ENCODE assay signal across 8 cellular contexts in genomic region chr1:223748773-223749733, GRCh38. TPM values are rescaled to one million over a fixed set of nuclear protein-coding genes. Genes with fewer than 3 reads are reported as not detected.
DNase-seq lines count a peak whose midpoint lies in the region; ATAC-seq, FAIRE-seq and TF ChIP-seq lines count a peak whose summit lies in the region.

No MANE protein-coding gene starts in this region.

- POLR2A ChIA-PET in GM12878 (lab: Charles Lee) = no interaction called here

- RAD21 ChIA-PET in GM12878 (lab: Charles Lee; ENCODE audit: unreplicated experiment) = interaction anchor here (0.7 to 1.9 kb wide), 12 partner anchors 18 to 1174 kb away, joined by 3 to 24 read pairs (median 4); partner anchors contain the start of gene CAPN2

- H3K9ac ChIP-seq in GM12878 (ENCODE audit: control insufficient read depth, insufficient read depth, low read length) = no peak overlapping the region; the same call in 1 of the 2 replicates

- CTCF ChIA-PET in GM12878 (lab: Yijun Ruan, JAX) = interaction anchor here (0.6 to 6.0 kb wide), 31 partner anchors 10 to 715 kb away, joined by 3 to 69 read pairs (median 6); partner anchors contain the start of gene CAPN2

- TF ChIP-seq POLR2A in GM12878 (IDR thresholded peaks at IDR 0.05; ENCODE audit: low read depth, low read length) (no peak), sigmoid colon (IDR thresholded peaks at IDR 0.05) (no peak)

- FAIRE-seq in TTC549 (lab: Jason Lieb, UNC) (peak; percentile 40), GM12878 (lab: Jason Lieb, UNC) (no peak)

- SMC1A ChIA-PET in GM12878 (lab: Charles Lee; ENCODE audit: uncharacterized antibody, unreplicated experiment) = interaction anchor here (0.6 to 2.5 kb wide), 14 partner anchors 10 to 193 kb away, joined by 3 to 24 read pairs (median 4); partner anchors contain the start of gene CAPN2

- H3K27me3 ChIP-seq in GM12878 (replicated peaks in 1 of 2; ENCODE audit: control insufficient read depth in 2 of 2, insufficient read depth in 2 of 2, low read length in 1 of 2) = no peaks in the 10 kb centered on the region
- H3K27me3 ChIP-seq in iPS DF 6.9 (ENCODE audit: control insufficient read depth, insufficient read depth, low read length) = peaks cover 13% of the 10 kb centered on the region; the same call in 1 of the 2 replicates
- no peaks in the 10 kb centered on the region for H3K27me3 ChIP-seq in sigmoid colon

- H3K4me2 ChIP-seq in GM12878 (ENCODE audit: control insufficient read depth, insufficient read depth) = peak overlapping the region; percentile 97

- DNase-seq in SIG-M5 treated with dmso at 0.1 percent for 504 hours (lab: John Stamatoyannopoulos, UW; ENCODE audit: unreplicated experiment) (peak; percentile 49), SIG-M5 (lab: John Stamatoyannopoulos, UW) (no peak), GM12878 (ENCODE audit: low read depth, low spot score) (no peak), iPS DF 6.9 (ENCODE audit: low read depth, low spot score) (no peak), sigmoid colon (peak; percentile 82), COR-L47 (lab: John Stamatoyannopoulos, UW) (no peak)

- TF ChIP-seq CTCF in GM12878 (IDR thresholded peaks at IDR 0.05 in 2 of 3, conservative IDR thresholded peaks at IDR 0.05 in 1 of 3; ENCODE audit: control insufficient read depth in 2 of 3, extremely low read depth in 1 of 3, insufficient read depth in 1 of 3, low read depth in 3 of 3, low read length in 3 of 3) (peak; percentile 81 to 89 (median 84)), sigmoid colon (IDR thresholded peaks at IDR 0.05) (peak; percentile 74 to 98 (median 90))

- H3K36me3 ChIP-seq in GM12878 (ENCODE audit: control insufficient read depth in 2 of 2, insufficient read depth in 2 of 2, low read length in 1 of 2) = no peaks in the 10 kb centered on the region; a peak in 2 of 4 replicates
- H3K36me3 ChIP-seq in iPS DF 6.9 (ENCODE audit: control insufficient read depth, insufficient read depth, low read length) = no peaks in the 10 kb centered on the region
- H3K36me3 ChIP-seq in sigmoid colon = peaks cover 28 to 79% (median 56%) of the 10 kb centered on the region in 4 donors

- peak overlapping the region; percentile 92 for H2AFZ ChIP-seq in GM12878 (ENCODE audit: control insufficient read depth, low read depth, low read length)

- no peaks in the 10 kb centered on the region for H3K79me2 ChIP-seq in GM12878 (ENCODE audit: control insufficient read depth, insufficient read depth, low read length)

- TF ChIP-seq EP300 in GM12878 (IDR thresholded peaks at IDR 0.05; ENCODE audit: borderline replicate concordance in 1 of 2, control insufficient read depth in 1 of 2, low read depth in 2 of 2, low read length in 2 of 2) (no peak), sigmoid colon (IDR thresholded peaks at IDR 0.05) (no peak)

- peak; percentile 69 for ATAC-seq in HG03439 (IDR thresholded peaks at IDR 0.05; ENCODE audit: unreplicated experiment)
- ATAC-seq in GM12878 = peak; percentile 95

- BruUV-seq in GM12878 (replicated peaks; lab: Mats Ljungman, UMichigan) = no TSS peak

- H3K9me3 ChIP-seq in GM12878 (replicated peaks; ENCODE audit: control insufficient read depth, insufficient read depth, low read length) = no peaks in the 10 kb centered on the region
- H3K9me3 ChIP-seq in iPS DF 6.9 (ENCODE audit: control insufficient read depth, insufficient read depth, low read length) = no peaks in the 10 kb centered on the region
- no peaks in the 10 kb centered on the region for H3K9me3 ChIP-seq in sigmoid colon

- TF ChIP-seq RAD21 in GM12878 (IDR thresholded peaks at IDR 0.05; ENCODE audit: insufficient read depth, low read depth, low read length) = peak; percentile 64

- intact Hi-C loops in GM12878 (cut with micrococcal nuclease; ENCODE audit: unreplicated experiment) (loop anchor here (1.0 kb wide), 2 partner anchors 37 to 51 kb away; partner anchors contain the start of gene CAPN2), sigmoid colon (cut with DNase I) (loop anchor here (1.0 kb wide), 2 partner anchors 37 to 51 kb away; partner anchors contain the start of gene CAPN2)

- H3K4me1 ChIP-seq in GM12878 (ENCODE audit: control insufficient read depth, insufficient read depth, low read length) (peaks cover 6% of the 10 kb centered on the region), iPS DF 6.9 (ENCODE audit: control insufficient read depth, insufficient read depth, low read length) (peaks cover 6% of the 10 kb centered on the region), sigmoid colon (peaks cover 0 to 15% (median 12%) of the 10 kb centered on the region in 4 donors)

- in situ Hi-C loops in GM12878 (cut with MboI) = no loop called here

- 7% methylated on average over 61 of the region's 61 CpGs for WGBS in GM12878 (ENCODE audit: insufficient coverage, insufficient replicate concordance, low lambda C conversion rate, missing lambda C conversion rate)
- WGBS in iPS DF 6.9 (ENCODE audit: insufficient coverage, insufficient read length) = no CpG with 5 or more reads among the region's 61 CpGs
- WGBS in sigmoid colon, 2 donors = 10 to 22% methylated on average over 61 of the region's 61 CpGs

- no peak overlapping the region for H3K27ac ChIP-seq in GM12878 (ENCODE audit: control insufficient read depth, insufficient read depth)
- H3K27ac ChIP-seq in iPS DF 6.9 (ENCODE audit: low read length) = no peak overlapping the region
- peak overlapping the region; percentile 70 to 83 (median 76) for H3K27ac ChIP-seq in sigmoid colon

- H3K4me3 ChIP-seq in GM12878 (peak overlapping the region; percentile 41; the same call in 1 of the 2 replicates), iPS DF 6.9 (ENCODE audit: low read length) (peak overlapping the region; percentile 76; the same call in 1 of the 2 replicates), sigmoid colon (peak overlapping the region; percentile 30 to 58 (median 48))

- H4K20me1 ChIP-seq in GM12878 (ENCODE audit: control insufficient read depth, insufficient read depth) = no peaks in the 10 kb centered on the region

TF ChIP-seq in GM12878, 131 proteins besides CTCF, POLR2A, EP300 and RAD21:
- TF ChIP-seq ETV6 (conservative IDR thresholded peaks at IDR 0.05 in 1 of 2, IDR thresholded peaks at IDR 0.05 in 1 of 2; ENCODE audit: borderline replicate concordance in 1 of 2, low read depth in 1 of 2) (no peak), HDAC6 (IDR thresholded peaks at IDR 0.05; ENCODE audit: unreplicated experiment) (no peak), NR2F1 (conservative IDR thresholded peaks at IDR 0.05) (no peak), DPF2 (IDR thresholded peaks at IDR 0.05) (0 out of 2 replicates have a peak, but pooled peaks have one; percentile 30), RAD51 (IDR thresholded peaks at IDR 0.05) (no peak), SMC3 (IDR thresholded peaks at IDR 0.05; ENCODE audit: borderline replicate concordance, low read length) (peak; percentile 93), YY1 (IDR thresholded peaks at IDR 0.05; ENCODE audit: low read depth, low read length) (peak; percentile 81; the same call in 1 of the 2 replicates), TBL1XR1 (IDR thresholded peaks at IDR 0.05; ENCODE audit: low read depth, low read length) (0 out of 2 replicates have a peak, but pooled peaks have one; percentile 24), IKZF1 (conservative IDR thresholded peaks at IDR 0.05) (0 out of 2 replicates have a peak, but pooled peaks have one; percentile 37), LARP7 (IDR thresholded peaks at IDR 0.05) (peak; percentile 42; the same call in 1 of the 2 replicates), BHLHE40 (IDR thresholded peaks at IDR 0.05; ENCODE audit: borderline replicate concordance in 1 of 2, low read depth in 2 of 2, low read length in 1 of 2) (peak in 1 of 2 experiments; percentile 59; a peak in 2 of 4 replicates), FOXM1 (IDR thresholded peaks at IDR 0.05; ENCODE audit: low read depth, low read length) (no peak), SMARCA5 (IDR thresholded peaks at IDR 0.05) (peak; percentile 52; the same call in 1 of the 2 replicates)

RNA-seq across cellular contexts. Expression of gene CAPN2, which starts 36.7 kb away (rescaled TPM):
- 0.93 and 1.9 TPM in 2 replicates for total RNA-seq in GM12878 (2013; cell fraction: nucleolus; rRNA removed)
- 12.2 and 16.3 TPM in 2 replicates for total RNA-seq in GM12878 (2014; rRNA removed)
- total RNA-seq in GM12878 (2014; rRNA removed; fragmentation: Illumina TruSeq; extraction: Trizol) = 17.6 and 18.2 TPM in 2 replicates
- total RNA-seq in GM12878 (2021) = 17.9 and 18.9 TPM in 2 replicates
- 12.0 TPM for polyA plus RNA-seq in GM12878 (2011; ENCODE audit: low read depth)
- 9.3 and 10.4 TPM in 2 replicates for polyA plus RNA-seq in GM12878 (2011; rRNA removed)
- polyA plus RNA-seq in GM12878 (2011; cell fraction: cytosol; rRNA removed) = 5.4 and 6.3 TPM in 2 replicates
- polyA plus RNA-seq in GM12878 (2011; cell fraction: nucleus; rRNA removed) = 20.0 and 22.4 TPM in 2 replicates
- polyA plus RNA-seq in GM12878 (2012) = 4.8 and 9.3 TPM in 2 replicates
- 17.7 and 18.0 TPM in 2 replicates for polyA plus RNA-seq in GM12878 (2014; fragmentation: Illumina TruSeq; extraction: Trizol)
- polyA plus RNA-seq in GM12878 (2014; fragmentation: Nextera tagmentation; extraction: Ambion mirVana) = 1 to 10 TPM; 6.0 to 8.2 TPM
- 21.4 and 26.4 TPM in 2 replicates for polyA plus RNA-seq in GM12878 (2014; rRNA removed)
- polyA plus RNA-seq in GM12878 (2016; fragmentation: Nextera tagmentation; extraction: Ambion mirVana) = 10 to 100 TPM; 15.7 to 16.9 TPM
- 8.2 and 10.8 TPM in 2 replicates for polyA minus RNA-seq in GM12878 (2011; rRNA and poly(A)+ RNA removed)
- polyA minus RNA-seq in GM12878 (2011; cell fraction: cytosol; rRNA and poly(A)+ RNA removed) = 3.5 and 4.8 TPM in 2 replicates
- polyA minus RNA-seq in GM12878 (2011; cell fraction: nucleus; rRNA and poly(A)+ RNA removed) = 4.1 and 9.7 TPM in 2 replicates
- total RNA-seq in sigmoid colon = 100 to 1,000 TPM in 1 of 4 donors, 10 to 100 TPM in 3; 67.3 to 154 (median 73.6) TPM
- polyA plus RNA-seq in sigmoid colon = 100 to 1,000 TPM; 135 to 266 (median 158) TPM

Comparison
In these comparisons a context has a peak if more than half of its experiments do, and no peak if none do; other contexts are left out.
1. DNase-seq: peak in SIG-M5 treated with dmso at 0.1 percent for 504 hours (single experiment) and sigmoid colon (single experiment); none in SIG-M5 (single experiment), GM12878 (single experiment), iPS DF 6.9 (single experiment) and COR-L47 (single experiment).
2. H3K27ac ChIP-seq: peak in sigmoid colon (4 of 4); none in GM12878 (single experiment) and iPS DF 6.9 (single experiment).
3. Peak in every context shown above with its lines, with median percentiles within 50 percentile points of each other: H3K4me3 ChIP-seq.